Comparison of ENCODE assay signal across 1 cellular context in the genomic region with DNA sequence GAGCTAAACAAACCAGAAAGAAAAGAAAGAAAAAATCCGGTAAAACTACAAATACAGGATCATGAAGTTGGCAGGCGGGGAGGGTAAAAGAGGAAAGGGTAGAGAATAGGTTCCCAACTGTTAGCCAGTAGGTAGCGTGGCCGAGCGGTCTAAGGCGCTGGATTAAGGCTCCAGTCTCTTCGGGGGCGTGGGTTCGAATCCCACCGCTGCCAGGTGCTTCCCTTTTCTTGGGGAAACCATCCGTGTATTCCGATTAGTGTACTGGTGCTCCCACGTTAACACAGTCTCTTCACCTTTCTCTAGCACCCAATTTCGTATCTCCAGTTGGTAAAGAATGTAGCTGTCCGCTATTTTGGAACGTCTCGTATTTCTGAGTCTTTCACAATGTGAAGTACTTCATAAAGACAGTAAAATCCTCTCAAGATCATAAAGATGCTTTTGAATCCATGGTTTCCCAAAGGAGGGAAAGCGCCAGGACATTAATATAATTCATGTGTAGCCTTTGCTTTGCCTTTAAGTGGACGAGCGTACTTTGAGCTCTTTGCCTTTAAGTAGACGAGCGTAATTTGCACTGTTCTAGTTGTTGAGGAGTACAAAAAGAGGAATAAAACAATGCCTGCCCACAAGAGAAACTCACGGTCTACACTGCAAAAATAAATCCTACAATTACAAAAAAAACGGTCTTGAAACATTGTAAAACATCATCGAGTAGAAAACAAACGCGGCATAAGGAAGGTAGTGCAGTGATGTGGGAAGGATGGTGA.
TF ChIP-seq lines count a peak whose summit lies in the region.

No MANE protein-coding gene starts in this region.

TF ChIP-seq in HepG2, 621 proteins besides CTCF, POLR2A, EP300 and RAD21 (continued from another document and continues in another):
- TF ChIP-seq, protein P1, sequence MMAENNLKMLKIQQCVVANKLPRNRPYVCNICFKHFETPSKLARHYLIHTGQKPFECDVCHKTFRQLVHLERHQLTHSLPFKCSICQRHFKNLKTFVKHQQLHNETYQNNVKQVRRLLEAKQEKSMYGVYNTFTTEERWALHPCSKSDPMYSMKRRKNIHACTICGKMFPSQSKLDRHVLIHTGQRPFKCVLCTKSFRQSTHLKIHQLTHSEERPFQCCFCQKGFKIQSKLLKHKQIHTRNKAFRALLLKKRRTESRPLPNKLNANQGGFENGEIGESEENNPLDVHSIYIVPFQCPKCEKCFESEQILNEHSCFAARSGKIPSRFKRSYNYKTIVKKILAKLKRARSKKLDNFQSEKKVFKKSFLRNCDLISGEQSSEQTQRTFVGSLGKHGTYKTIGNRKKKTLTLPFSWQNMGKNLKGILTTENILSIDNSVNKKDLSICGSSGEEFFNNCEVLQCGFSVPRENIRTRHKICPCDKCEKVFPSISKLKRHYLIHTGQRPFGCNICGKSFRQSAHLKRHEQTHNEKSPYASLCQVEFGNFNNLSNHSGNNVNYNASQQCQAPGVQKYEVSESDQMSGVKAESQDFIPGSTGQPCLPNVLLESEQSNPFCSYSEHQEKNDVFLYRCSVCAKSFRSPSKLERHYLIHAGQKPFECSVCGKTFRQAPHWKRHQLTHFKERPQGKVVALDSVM (CRISPR knock-in tag; IDR thresholded peaks at IDR 0.05): no peak; the same call in 1 of the 2 replicates
- TF ChIP-seq, protein P2, sequence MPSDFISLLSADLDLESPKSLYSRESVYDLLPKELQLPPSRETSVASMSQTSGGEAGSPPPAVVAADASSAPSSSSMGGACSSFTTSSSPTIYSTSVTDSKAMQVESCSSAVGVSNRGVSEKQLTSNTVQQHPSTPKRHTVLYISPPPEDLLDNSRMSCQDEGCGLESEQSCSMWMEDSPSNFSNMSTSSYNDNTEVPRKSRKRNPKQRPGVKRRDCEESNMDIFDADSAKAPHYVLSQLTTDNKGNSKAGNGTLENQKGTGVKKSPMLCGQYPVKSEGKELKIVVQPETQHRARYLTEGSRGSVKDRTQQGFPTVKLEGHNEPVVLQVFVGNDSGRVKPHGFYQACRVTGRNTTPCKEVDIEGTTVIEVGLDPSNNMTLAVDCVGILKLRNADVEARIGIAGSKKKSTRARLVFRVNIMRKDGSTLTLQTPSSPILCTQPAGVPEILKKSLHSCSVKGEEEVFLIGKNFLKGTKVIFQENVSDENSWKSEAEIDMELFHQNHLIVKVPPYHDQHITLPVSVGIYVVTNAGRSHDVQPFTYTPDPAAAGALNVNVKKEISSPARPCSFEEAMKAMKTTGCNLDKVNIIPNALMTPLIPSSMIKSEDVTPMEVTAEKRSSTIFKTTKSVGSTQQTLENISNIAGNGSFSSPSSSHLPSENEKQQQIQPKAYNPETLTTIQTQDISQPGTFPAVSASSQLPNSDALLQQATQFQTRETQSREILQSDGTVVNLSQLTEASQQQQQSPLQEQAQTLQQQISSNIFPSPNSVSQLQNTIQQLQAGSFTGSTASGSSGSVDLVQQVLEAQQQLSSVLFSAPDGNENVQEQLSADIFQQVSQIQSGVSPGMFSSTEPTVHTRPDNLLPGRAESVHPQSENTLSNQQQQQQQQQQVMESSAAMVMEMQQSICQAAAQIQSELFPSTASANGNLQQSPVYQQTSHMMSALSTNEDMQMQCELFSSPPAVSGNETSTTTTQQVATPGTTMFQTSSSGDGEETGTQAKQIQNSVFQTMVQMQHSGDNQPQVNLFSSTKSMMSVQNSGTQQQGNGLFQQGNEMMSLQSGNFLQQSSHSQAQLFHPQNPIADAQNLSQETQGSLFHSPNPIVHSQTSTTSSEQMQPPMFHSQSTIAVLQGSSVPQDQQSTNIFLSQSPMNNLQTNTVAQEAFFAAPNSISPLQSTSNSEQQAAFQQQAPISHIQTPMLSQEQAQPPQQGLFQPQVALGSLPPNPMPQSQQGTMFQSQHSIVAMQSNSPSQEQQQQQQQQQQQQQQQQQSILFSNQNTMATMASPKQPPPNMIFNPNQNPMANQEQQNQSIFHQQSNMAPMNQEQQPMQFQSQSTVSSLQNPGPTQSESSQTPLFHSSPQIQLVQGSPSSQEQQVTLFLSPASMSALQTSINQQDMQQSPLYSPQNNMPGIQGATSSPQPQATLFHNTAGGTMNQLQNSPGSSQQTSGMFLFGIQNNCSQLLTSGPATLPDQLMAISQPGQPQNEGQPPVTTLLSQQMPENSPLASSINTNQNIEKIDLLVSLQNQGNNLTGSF (CRISPR knock-in tag; IDR thresholded peaks at IDR 0.05): no peak
- TF ChIP-seq, protein P3, sequence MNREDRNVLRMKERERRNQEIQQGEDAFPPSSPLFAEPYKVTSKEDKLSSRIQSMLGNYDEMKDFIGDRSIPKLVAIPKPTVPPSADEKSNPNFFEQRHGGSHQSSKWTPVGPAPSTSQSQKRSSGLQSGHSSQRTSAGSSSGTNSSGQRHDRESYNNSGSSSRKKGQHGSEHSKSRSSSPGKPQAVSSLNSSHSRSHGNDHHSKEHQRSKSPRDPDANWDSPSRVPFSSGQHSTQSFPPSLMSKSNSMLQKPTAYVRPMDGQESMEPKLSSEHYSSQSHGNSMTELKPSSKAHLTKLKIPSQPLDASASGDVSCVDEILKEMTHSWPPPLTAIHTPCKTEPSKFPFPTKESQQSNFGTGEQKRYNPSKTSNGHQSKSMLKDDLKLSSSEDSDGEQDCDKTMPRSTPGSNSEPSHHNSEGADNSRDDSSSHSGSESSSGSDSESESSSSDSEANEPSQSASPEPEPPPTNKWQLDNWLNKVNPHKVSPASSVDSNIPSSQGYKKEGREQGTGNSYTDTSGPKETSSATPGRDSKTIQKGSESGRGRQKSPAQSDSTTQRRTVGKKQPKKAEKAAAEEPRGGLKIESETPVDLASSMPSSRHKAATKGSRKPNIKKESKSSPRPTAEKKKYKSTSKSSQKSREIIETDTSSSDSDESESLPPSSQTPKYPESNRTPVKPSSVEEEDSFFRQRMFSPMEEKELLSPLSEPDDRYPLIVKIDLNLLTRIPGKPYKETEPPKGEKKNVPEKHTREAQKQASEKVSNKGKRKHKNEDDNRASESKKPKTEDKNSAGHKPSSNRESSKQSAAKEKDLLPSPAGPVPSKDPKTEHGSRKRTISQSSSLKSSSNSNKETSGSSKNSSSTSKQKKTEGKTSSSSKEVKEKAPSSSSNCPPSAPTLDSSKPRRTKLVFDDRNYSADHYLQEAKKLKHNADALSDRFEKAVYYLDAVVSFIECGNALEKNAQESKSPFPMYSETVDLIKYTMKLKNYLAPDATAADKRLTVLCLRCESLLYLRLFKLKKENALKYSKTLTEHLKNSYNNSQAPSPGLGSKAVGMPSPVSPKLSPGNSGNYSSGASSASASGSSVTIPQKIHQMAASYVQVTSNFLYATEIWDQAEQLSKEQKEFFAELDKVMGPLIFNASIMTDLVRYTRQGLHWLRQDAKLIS (CRISPR knock-in tag; IDR thresholded peaks at IDR 0.05): no peak
- TF ChIP-seq TSC22D2 (CRISPR knock-in tag; IDR thresholded peaks at IDR 0.05; ENCODE audit: borderline replicate concordance): peak; percentile 65; the same call in 1 of the 2 replicates
- peak; percentile 54; the same call in 1 of the 2 replicates for TF ChIP-seq ZNF670 (CRISPR knock-in tag; IDR thresholded peaks at IDR 0.05; ENCODE audit: borderline replicate concordance)
- TF ChIP-seq, protein P4, sequence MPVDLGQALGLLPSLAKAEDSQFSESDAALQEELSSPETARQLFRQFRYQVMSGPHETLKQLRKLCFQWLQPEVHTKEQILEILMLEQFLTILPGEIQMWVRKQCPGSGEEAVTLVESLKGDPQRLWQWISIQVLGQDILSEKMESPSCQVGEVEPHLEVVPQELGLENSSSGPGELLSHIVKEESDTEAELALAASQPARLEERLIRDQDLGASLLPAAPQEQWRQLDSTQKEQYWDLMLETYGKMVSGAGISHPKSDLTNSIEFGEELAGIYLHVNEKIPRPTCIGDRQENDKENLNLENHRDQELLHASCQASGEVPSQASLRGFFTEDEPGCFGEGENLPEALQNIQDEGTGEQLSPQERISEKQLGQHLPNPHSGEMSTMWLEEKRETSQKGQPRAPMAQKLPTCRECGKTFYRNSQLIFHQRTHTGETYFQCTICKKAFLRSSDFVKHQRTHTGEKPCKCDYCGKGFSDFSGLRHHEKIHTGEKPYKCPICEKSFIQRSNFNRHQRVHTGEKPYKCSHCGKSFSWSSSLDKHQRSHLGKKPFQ (CRISPR knock-in tag; IDR thresholded peaks at IDR 0.05; ENCODE audit: insufficient replicate concordance): peak; percentile 83
- TF ChIP-seq, protein P5, sequence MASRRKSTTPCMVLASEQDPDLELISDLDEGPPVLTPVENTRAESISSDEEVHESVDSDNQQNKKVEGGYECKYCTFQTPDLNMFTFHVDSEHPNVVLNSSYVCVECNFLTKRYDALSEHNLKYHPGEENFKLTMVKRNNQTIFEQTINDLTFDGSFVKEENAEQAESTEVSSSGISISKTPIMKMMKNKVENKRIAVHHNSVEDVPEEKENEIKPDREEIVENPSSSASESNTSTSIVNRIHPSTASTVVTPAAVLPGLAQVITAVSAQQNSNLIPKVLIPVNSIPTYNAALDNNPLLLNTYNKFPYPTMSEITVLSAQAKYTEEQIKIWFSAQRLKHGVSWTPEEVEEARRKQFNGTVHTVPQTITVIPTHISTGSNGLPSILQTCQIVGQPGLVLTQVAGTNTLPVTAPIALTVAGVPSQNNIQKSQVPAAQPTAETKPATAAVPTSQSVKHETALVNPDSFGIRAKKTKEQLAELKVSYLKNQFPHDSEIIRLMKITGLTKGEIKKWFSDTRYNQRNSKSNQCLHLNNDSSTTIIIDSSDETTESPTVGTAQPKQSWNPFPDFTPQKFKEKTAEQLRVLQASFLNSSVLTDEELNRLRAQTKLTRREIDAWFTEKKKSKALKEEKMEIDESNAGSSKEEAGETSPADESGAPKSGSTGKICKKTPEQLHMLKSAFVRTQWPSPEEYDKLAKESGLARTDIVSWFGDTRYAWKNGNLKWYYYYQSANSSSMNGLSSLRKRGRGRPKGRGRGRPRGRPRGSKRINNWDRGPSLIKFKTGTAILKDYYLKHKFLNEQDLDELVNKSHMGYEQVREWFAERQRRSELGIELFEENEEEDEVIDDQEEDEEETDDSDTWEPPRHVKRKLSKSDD (CRISPR knock-in tag; IDR thresholded peaks at IDR 0.05; ENCODE audit: low read depth): no peak; the same call in 1 of the 2 replicates
- TF ChIP-seq RBM22 (optimal IDR thresholded peaks at IDR 0.05; ENCODE audit: low read length): peak; percentile 99
- TF ChIP-seq GPN1 (CRISPR knock-in tag; IDR thresholded peaks at IDR 0.05; ENCODE audit: borderline replicate concordance): no peak
- TF ChIP-seq FOXO1 (CRISPR knock-in tag; IDR thresholded peaks at IDR 0.05): no peak; the same call in 1 of the 2 replicates
- peak; percentile 82 for TF ChIP-seq NFKBIZ (CRISPR knock-in tag; IDR thresholded peaks at IDR 0.05)
- TF ChIP-seq, protein P6, sequence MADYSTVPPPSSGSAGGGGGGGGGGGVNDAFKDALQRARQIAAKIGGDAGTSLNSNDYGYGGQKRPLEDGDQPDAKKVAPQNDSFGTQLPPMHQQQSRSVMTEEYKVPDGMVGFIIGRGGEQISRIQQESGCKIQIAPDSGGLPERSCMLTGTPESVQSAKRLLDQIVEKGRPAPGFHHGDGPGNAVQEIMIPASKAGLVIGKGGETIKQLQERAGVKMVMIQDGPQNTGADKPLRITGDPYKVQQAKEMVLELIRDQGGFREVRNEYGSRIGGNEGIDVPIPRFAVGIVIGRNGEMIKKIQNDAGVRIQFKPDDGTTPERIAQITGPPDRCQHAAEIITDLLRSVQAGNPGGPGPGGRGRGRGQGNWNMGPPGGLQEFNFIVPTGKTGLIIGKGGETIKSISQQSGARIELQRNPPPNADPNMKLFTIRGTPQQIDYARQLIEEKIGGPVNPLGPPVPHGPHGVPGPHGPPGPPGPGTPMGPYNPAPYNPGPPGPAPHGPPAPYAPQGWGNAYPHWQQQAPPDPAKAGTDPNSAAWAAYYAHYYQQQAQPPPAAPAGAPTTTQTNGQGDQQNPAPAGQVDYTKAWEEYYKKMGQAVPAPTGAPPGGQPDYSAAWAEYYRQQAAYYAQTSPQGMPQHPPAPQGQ (CRISPR knock-in tag; IDR thresholded peaks at IDR 0.05; ENCODE audit: borderline replicate concordance): no peak
- TF ChIP-seq ZC3H4 (CRISPR knock-in tag; IDR thresholded peaks at IDR 0.05; ENCODE audit: borderline replicate concordance): no peak
- TF ChIP-seq KLF11 (CRISPR knock-in tag; IDR thresholded peaks at IDR 0.05): no peak
- no peak for TF ChIP-seq TCF7 (IDR thresholded peaks at IDR 0.05; ENCODE audit: low read depth)
- TF ChIP-seq NCOA1 (CRISPR knock-in tag; IDR thresholded peaks at IDR 0.05): no peak
- TF ChIP-seq ZNF496 (CRISPR knock-in tag; IDR thresholded peaks at IDR 0.05; ENCODE audit: insufficient replicate concordance): no peak
- TF ChIP-seq, protein P7, sequence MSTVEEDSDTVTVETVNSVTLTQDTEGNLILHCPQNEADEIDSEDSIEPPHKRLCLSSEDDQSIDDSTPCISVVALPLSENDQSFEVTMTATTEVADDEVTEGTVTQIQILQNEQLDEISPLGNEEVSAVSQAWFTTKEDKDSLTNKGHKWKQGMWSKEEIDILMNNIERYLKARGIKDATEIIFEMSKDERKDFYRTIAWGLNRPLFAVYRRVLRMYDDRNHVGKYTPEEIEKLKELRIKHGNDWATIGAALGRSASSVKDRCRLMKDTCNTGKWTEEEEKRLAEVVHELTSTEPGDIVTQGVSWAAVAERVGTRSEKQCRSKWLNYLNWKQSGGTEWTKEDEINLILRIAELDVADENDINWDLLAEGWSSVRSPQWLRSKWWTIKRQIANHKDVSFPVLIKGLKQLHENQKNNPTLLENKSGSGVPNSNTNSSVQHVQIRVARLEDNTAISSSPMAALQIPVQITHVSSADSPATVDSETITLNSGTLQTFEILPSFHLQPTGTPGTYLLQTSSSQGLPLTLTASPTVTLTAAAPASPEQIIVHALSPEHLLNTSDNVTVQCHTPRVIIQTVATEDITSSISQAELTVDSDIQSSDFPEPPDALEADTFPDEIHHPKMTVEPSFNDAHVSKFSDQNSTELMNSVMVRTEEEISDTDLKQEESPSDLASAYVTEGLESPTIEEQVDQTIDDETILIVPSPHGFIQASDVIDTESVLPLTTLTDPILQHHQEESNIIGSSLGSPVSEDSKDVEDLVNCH (CRISPR knock-in tag; IDR thresholded peaks at IDR 0.05): no peak
- 0 out of 2 replicates have a peak, but pooled peaks have one; percentile 5 for TF ChIP-seq TAF1 (CRISPR knock-in tag; IDR thresholded peaks at IDR 0.05)
- TF ChIP-seq, protein P8, sequence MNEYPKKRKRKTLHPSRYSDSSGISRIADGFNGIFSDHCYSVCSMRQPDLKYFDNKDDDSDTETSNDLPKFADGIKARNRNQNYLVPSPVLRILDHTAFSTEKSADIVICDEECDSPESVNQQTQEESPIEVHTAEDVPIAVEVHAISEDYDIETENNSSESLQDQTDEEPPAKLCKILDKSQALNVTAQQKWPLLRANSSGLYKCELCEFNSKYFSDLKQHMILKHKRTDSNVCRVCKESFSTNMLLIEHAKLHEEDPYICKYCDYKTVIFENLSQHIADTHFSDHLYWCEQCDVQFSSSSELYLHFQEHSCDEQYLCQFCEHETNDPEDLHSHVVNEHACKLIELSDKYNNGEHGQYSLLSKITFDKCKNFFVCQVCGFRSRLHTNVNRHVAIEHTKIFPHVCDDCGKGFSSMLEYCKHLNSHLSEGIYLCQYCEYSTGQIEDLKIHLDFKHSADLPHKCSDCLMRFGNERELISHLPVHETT (CRISPR knock-in tag; conservative IDR thresholded peaks at IDR 0.05): no peak
- TF ChIP-seq HCFC1 (IDR thresholded peaks at IDR 0.05; ENCODE audit: low read depth, low read length): no peak
- TF ChIP-seq HHEX (CRISPR knock-in tag; IDR thresholded peaks at IDR 0.05): no peak
- TF ChIP-seq TP53 (CRISPR knock-in tag; conservative IDR thresholded peaks at IDR 0.05): no peak
